Comparison of ENCODE assay signal across 21 cellular contexts in the genomic region with DNA sequence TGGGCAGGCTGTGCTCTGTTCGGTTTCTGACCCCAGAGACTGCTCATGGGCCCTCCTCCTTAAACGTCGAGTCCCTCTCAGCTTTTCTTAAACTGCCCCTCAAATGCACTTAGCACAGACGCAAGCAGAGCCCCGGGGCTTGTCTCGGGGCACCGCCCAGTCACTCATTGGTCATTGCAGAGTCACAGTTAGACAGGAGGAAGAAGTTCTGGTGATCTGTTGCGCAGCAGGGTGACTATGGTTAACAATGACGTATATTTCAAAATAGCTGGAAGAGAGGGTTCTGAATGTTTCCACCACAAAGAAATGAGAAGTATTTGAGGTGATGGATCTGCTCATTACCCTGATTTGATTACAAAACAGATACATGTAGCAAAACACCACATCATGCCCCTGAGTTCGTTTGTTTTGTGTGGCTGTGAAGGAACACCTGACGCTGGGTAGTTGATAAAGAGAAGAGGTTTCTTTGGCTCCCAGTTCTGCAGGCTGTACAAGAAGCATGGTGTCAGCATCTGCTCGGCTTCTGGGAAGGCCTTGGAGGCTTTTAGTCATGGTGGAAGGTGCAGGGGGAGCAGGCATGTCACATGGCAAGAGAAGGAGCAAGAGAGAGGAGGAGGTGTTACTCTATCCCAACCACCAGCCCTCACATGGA.
"Had no signal": no experiment of that assay in that cellular context is flagged by ENCODE, and none has a peak within 500 bp of the region (broad histone marks: within the 10 kb centered on the region; RNA-seq: fewer than 3 reads in every experiment).

No MANE protein-coding gene starts in this region.

- H3K4me1 ChIP-seq: foreskin keratinocyte, thyroid gland had no signal

- H3K36me3 ChIP-seq: brain microvascular endothelial cell, thyroid gland had no signal

- DNase-seq: activated CD4-positive, alpha-beta T cell treated with anti-CD3 and anti-CD28 coated beads, Interleukin-2, amount 50 U/mL, for 1 hour; activated CD4-positive, CD25-positive, alpha-beta regulatory T cell treated with anti-CD3 and anti-CD28 coated beads, Interleukin-2, amount 50 U/mL, for 72 hours; activated CD8-positive, alpha-beta memory T cell treated with anti-CD3 and anti-CD28 coated beads, Interleukin-2, amount 50 U/mL, for 4 hours; activated naive CD4-positive, alpha-beta T cell treated with anti-CD3 and anti-CD28 coated beads for 36 hours; activated T-cell treated with anti-CD3 and anti-CD28 coated beads, Interleukin-2, amount 50 U/mL, for 4 hours; anterior cingulate cortex; brain microvascular endothelial cell; central memory CD4-positive, alpha-beta T cell; foreskin keratinocyte; hippocampal formation; kidney; midbrain; nephron progenitor cell; stimulated activated CD4-positive, alpha-beta T cell treated with anti-CD3 and anti-CD28 coated beads, Interleukin-12 subunit alpha, Interleukin-12 subunit beta, amount 100 ng/mL, for 4 hours; stimulated activated CD4-positive, alpha-beta T cell treated with anti-CD3 and anti-CD28 coated beads, Interleukin-1b, Interleukin-23, amount 100 ng/mL, for 48 hours; stimulated activated CD8-positive, alpha-beta memory T cell treated with anti-CD3 and anti-CD28 coated beads, Interleukin-4, amount 100 ng/mL, for 48 hours; stimulated activated naive CD4-positive, alpha-beta T cell treated with Interleukin-2 at 50 U/mL for 16 hours; T-helper 9 cell; thyroid gland had no signal

- ATAC-seq: activated T-cell treated with anti-CD3 and anti-CD28 coated beads, Interleukin-2, amount 50 U/mL, for 4 hours; foreskin keratinocyte; left lobe of liver had no signal

- H3K27me3 ChIP-seq: brain microvascular endothelial cell, foreskin keratinocyte, thyroid gland had no signal

- H3K4me3 ChIP-seq: thyroid gland had no signal

- H3K27ac ChIP-seq: brain microvascular endothelial cell, foreskin keratinocyte, thyroid gland, VCaP had no signal

- H3K9me3 ChIP-seq: thyroid gland had no signal
